In genomic region chr1:54728027-54728426, GRCh38 we compare ENCODE assay signal across 26 cellular contexts.
"Had no signal": no experiment of that assay in that cellular context is flagged by ENCODE, and none has a peak within 500 bp of the region (broad histone marks: within the 10 kb centered on the region; RNA-seq: fewer than 3 reads in every experiment).

No MANE protein-coding gene starts in this region.

- H3K27ac Mint-ChIP-seq: activated B cell treated with CpG ODN at 0.5 μM for 24 hours; activated CD8-positive, alpha-beta T cell treated with anti-CD3 and anti-CD28 coated beads, Interleukin-2, amount 10 ng/mL, durations not matched to agents 7 days and 5 days; brain; mesothelial cell of epicardium; neural progenitor cell; type B pancreatic cell had no signal

- H3K9me3 ChIP-seq: left ventricle myocardium inferior, thoracic aorta, vagina had no signal

- H3K27ac ChIP-seq: hepatocyte, left ventricle myocardium inferior, neural progenitor cell, spleen, thoracic aorta, vagina had no signal

- ATAC-seq: activated CD8-positive, alpha-beta T cell treated with anti-CD3 and anti-CD28 coated beads, Interleukin-2, amount 10 ng/mL, durations not matched to agents 7 days and 5 days; naive thymus-derived CD8-positive, alpha-beta T cell had no signal

- DNase-seq: activated B cell treated with CpG ODN at 0.5 μM for 24 hours; activated CD4-positive, alpha-beta T cell treated with anti-CD3 and anti-CD28 coated beads for 48 hours; activated CD8-positive, alpha-beta memory T cell treated with anti-CD3 and anti-CD28 coated beads, Interleukin-2, amount 50 U/mL, for 4 hours; activated CD8-positive, alpha-beta T cell treated with anti-CD3 and anti-CD28 coated beads, Interleukin-2, amount 10 ng/mL, durations not matched to agents 7 days and 5 days; activated effector memory CD4-positive, alpha-beta T cell treated with anti-CD3 and anti-CD28 coated beads, Interleukin-2, amount 50 U/mL, for 16 hours; anterior cingulate cortex; dermis blood vessel endothelial cell; effector CD8-positive, alpha-beta T cell; erythroblast; foreskin melanocyte; glutamatergic neuron; immature natural killer cell; left ventricle myocardium inferior; naive thymus-derived CD8-positive, alpha-beta T cell; retina; spleen; stimulated activated CD4-positive, alpha-beta T cell treated with anti-CD3 and anti-CD28 coated beads, Interleukin-4, amount 100 ng/mL, for 1 hour; stimulated activated naive CD4-positive, alpha-beta T cell treated with Interleukin-2 at 50 U/mL for 16 hours; T1000 had no signal

- H3K4me3 Mint-ChIP-seq: activated B cell treated with CpG ODN at 0.5 μM for 24 hours; activated CD8-positive, alpha-beta T cell treated with anti-CD3 and anti-CD28 coated beads, Interleukin-2, amount 10 ng/mL, durations not matched to agents 7 days and 5 days; brain; immature natural killer cell; mesothelial cell of epicardium; naive thymus-derived CD8-positive, alpha-beta T cell; neural progenitor cell; type B pancreatic cell had no signal

- H3K4me1 ChIP-seq: left ventricle myocardium inferior, neural progenitor cell, spleen, vagina had no signal

- H3K9me3 Mint-ChIP-seq: immature natural killer cell, neural progenitor cell had no signal

- H3K27me3 ChIP-seq: hepatocyte, neural progenitor cell, spleen, vagina had no signal

- H3K4me1 Mint-ChIP-seq: activated B cell treated with CpG ODN at 0.5 μM for 24 hours, brain, immature natural killer cell, mesothelial cell of epicardium, neural progenitor cell had no signal

- H3K27me3 Mint-ChIP-seq: activated B cell treated with CpG ODN at 0.5 μM for 24 hours; brain; naive thymus-derived CD8-positive, alpha-beta T cell; type B pancreatic cell had no signal

- H3K4me3 ChIP-seq: hepatocyte, left ventricle myocardium inferior, neural progenitor cell, spleen, thoracic aorta, vagina had no signal
